12 cellular contexts compared by ENCODE assay signal in the genomic region with DNA sequence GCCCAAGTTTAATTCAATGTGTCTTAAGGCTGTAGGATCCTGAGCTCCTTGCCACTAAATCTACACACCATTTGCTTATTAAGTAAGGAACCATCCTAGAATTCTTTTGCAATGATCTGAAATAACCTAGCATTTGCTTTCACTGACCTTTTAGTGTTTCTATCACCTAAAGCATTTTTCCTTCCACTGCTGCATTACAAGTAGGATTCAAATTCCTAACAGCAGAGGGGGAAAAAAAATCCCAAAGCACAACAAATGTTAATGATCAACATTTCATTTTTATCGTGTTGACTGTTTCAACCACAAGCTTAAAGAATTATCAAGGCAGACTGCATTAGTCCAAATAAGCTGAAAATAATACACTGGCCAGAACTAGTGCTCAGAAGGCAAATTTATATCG.
DNase-seq lines count a peak whose midpoint lies in the region; ATAC-seq, FAIRE-seq and TF ChIP-seq lines count a peak whose summit lies in the region.
"Had no signal": no experiment of that assay in that cellular context is flagged by ENCODE, and none has a peak within 500 bp of the region (broad histone marks: within the 10 kb centered on the region; RNA-seq: fewer than 3 reads in every experiment).

No MANE protein-coding gene starts in this region.

- peak overlapping the region; percentile 38 for H3K27ac ChIP-seq in HepG2 (ENCODE audit: extremely low read length, insufficient read depth, low read length)
- no peak overlapping the region for H3K27ac ChIP-seq in right lobe of liver
- no peak overlapping the region for H3K27ac ChIP-seq in keratinocyte (ENCODE audit: control insufficient read depth, insufficient read depth, low read length)
- H3K27ac ChIP-seq: epithelial cell of prostate, ovary had no signal

- TF ChIP-seq EP300 in HepG2 (IDR thresholded peaks at IDR 0.05; ENCODE audit: low read depth in 2 of 2, low read length in 2 of 2) (no peak), HepG2 (CRISPR knock-in tag; IDR thresholded peaks at IDR 0.05; ENCODE audit: borderline replicate concordance) (no peak)

- CTCF ChIA-PET in HepG2 (lab: Yijun Ruan, JAX; ENCODE audit: low intra/inter-chr PET ratio, low total read pairs), result no interaction called here
- CTCF ChIA-PET in HEK293T (lab: Yijun Ruan, JAX), result interaction anchor here (0.6 kb wide), 2 partner anchors 14 to 304 kb away, joined by 3 to 7 read pairs; no protein-coding TSS in a partner anchor

- H3K36me3 ChIP-seq in HepG2 (replicated peaks in 1 of 2; ENCODE audit: control insufficient read depth in 1 of 2, insufficient read depth in 2 of 2, low read length in 2 of 2) (no peaks in the 10 kb centered on the region), right lobe of liver (no peaks in the 10 kb centered on the region), keratinocyte (ENCODE audit: control insufficient read depth in 2 of 2, extremely low read depth in 1 of 2, insufficient read depth in 2 of 2, low read length in 2 of 2) (no peaks in the 10 kb centered on the region)
- H3K36me3 ChIP-seq: ovary had no signal

- peaks cover 30% of the 10 kb centered on the region for H3K4me1 Mint-ChIP-seq in brain

- H3K4me2 ChIP-seq in HepG2 (ENCODE audit: low read depth, low read length) (no peak overlapping the region), keratinocyte (ENCODE audit: control insufficient read depth, extremely low read depth, insufficient read depth, low read depth, low read length) (no peak overlapping the region)

- WGBS in HepG2 (ENCODE audit: low lambda C conversion rate), result 32% methylated on average over 2 of the region's 2 CpGs
- WGBS in right lobe of liver (ENCODE audit: insufficient coverage, low coverage, low lambda C conversion rate, missing lambda C conversion rate), result 50% methylated on average over 2 of the region's 2 CpGs

- dilution Hi-C loops in keratinocyte (cut with MboI; ENCODE audit: extremely low pct_ligation_motif_present, low sequenced_read_pairs), result no loop called here

- H3K9me3 ChIP-seq in HepG2 (ENCODE audit: low read length), result no peaks in the 10 kb centered on the region
- H3K9me3 ChIP-seq in right lobe of liver, result no peaks in the 10 kb centered on the region
- no peaks in the 10 kb centered on the region for H3K9me3 ChIP-seq in keratinocyte (ENCODE audit: control insufficient read depth, low read depth, low read length)
- H3K9me3 ChIP-seq: ovary had no signal

- H3K4me3 ChIP-seq in HepG2 (replicated peaks in 1 of 3; ENCODE audit: insufficient read depth in 1 of 3, low read depth in 2 of 3, low read length in 3 of 3) (no peak overlapping the region), right lobe of liver (no peak overlapping the region), keratinocyte (ENCODE audit: control insufficient read depth in 2 of 3, extremely low read depth in 1 of 3, insufficient read depth in 2 of 3, low read depth in 1 of 3, low read length in 3 of 3) (no peak overlapping the region)
- H3K4me3 ChIP-seq: ovary had no signal

- peak overlapping the region in 3 of 5 experiments; percentile 73 to 89 (median 77) for H3K27ac Mint-ChIP-seq in brain

- H3K4me1 ChIP-seq in HepG2 (ENCODE audit: insufficient read depth, low read length) (peaks cover 51% of the 10 kb centered on the region), right lobe of liver (peaks cover 0 to 12% (median 0%) of the 10 kb centered on the region in 4 donors), keratinocyte (ENCODE audit: control insufficient read depth, extremely low read depth, insufficient read depth, low read length) (peaks cover 8% of the 10 kb centered on the region)

- H4K20me1 ChIP-seq in HepG2 (ENCODE audit: insufficient read depth, low read length), result no peaks in the 10 kb centered on the region
- H4K20me1 ChIP-seq in keratinocyte (ENCODE audit: control insufficient read depth, extremely low read depth, insufficient read depth, low read length), result no peaks in the 10 kb centered on the region

- TF ChIP-seq CTCF in HepG2 (CRISPR knock-in tag; IDR thresholded peaks at IDR 0.05) (0 out of 2 replicates have a peak, but pooled peaks have one; percentile 29), right lobe of liver (IDR thresholded peaks at IDR 0.05) (peak in 2 of 4 donors; percentile 13 to 25), brain (conservative IDR thresholded peaks at IDR 0.05) (peak in 1 of 2 experiments; percentile 43), keratinocyte (optimal IDR thresholded peaks at IDR 0.05 in 1 of 3, IDR thresholded peaks at IDR 0.05 in 1 of 3, conservative IDR thresholded peaks at IDR 0.05 in 1 of 3; ENCODE audit: extremely low read depth in 1 of 3, insufficient read depth in 2 of 3, low read length in 3 of 3) (no peak)

- intact Hi-C loops in HepG2 (cut with micrococcal nuclease; ENCODE audit: unreplicated experiment) (no loop called here), right lobe of liver (cut with DNase I) (no loop called here)

- H3K9ac ChIP-seq in HepG2 (ENCODE audit: insufficient read depth, low read depth, low read length), result no peak overlapping the region
- no peak overlapping the region for H3K9ac ChIP-seq in keratinocyte (ENCODE audit: control insufficient read depth, extremely low read depth, insufficient read depth, low read length)

- no peaks in the 10 kb centered on the region for H3K79me2 ChIP-seq in HepG2 (ENCODE audit: insufficient read depth, low read length)
- no peaks in the 10 kb centered on the region for H3K79me2 ChIP-seq in keratinocyte (ENCODE audit: control insufficient read depth, insufficient read depth, low read length)

- H2AFZ ChIP-seq in HepG2 (ENCODE audit: low read length), result no peak overlapping the region
- no peak overlapping the region for H2AFZ ChIP-seq in keratinocyte (ENCODE audit: control insufficient read depth, low read length)

- peak; percentile 49 for ATAC-seq in HepG2
- no peak for ATAC-seq in right lobe of liver
- no peak for ATAC-seq in GM18517 (IDR thresholded peaks at IDR 0.05; ENCODE audit: unreplicated experiment)

- FAIRE-seq in HepG2 (lab: Jason Lieb, UNC) (peak; percentile 8), keratinocyte (lab: Jason Lieb, UNC) (peak; percentile 26)

- TF ChIP-seq RAD21 in HepG2 (CRISPR knock-in tag; IDR thresholded peaks at IDR 0.05), result no peak

- H3K9me3 Mint-ChIP-seq in brain, result peaks cover 0 to 17% (median 6%) of the 10 kb centered on the region in 5 experiments

- H3K27me3 ChIP-seq in HepG2 (ENCODE audit: control insufficient read depth in 1 of 2, insufficient read depth in 2 of 2, low read length in 2 of 2), result no peaks in the 10 kb centered on the region
- H3K27me3 ChIP-seq in right lobe of liver, result no peaks in the 10 kb centered on the region
- no peaks in the 10 kb centered on the region for H3K27me3 ChIP-seq in keratinocyte (ENCODE audit: control insufficient read depth, extremely low read depth, insufficient read depth, low read length)
- H3K27me3 ChIP-seq: ovary had no signal

- POLR2A ChIA-PET in HepG2 (lab: Yijun Ruan, JAX), result no interaction called here
- POLR2A ChIA-PET in HEK293T (lab: Yijun Ruan, JAX), result interaction anchor here (0.6 to 1.1 kb wide), 2 partner anchors 9 to 66 kb away, joined by 3 read pairs; no protein-coding TSS in a partner anchor

- DNase-seq in HepG2 (ENCODE audit: low spot score) (peak; percentile 49), right lobe of liver (no peak), keratinocyte (ENCODE audit: low read depth, low spot score) (no peak), HEK293T (ENCODE audit: extremely low spot score) (no peak), ureter (ENCODE audit: low spot score) (no peak)
- DNase-seq in activated CD4-positive, alpha-beta T cell treated with anti-CD3 and anti-CD28 coated beads for 48 hours, result no peak
- DNase-seq: activated naive CD4-positive, alpha-beta T cell treated with anti-CD3 and anti-CD28 coated beads, Interleukin-2, amount 50 U/mL, for 16 hours; DMS79; ovary had no signal

- no peaks in the 10 kb centered on the region for H3K9me1 ChIP-seq in keratinocyte (ENCODE audit: control insufficient read depth, extremely low read depth, insufficient read depth, low read length)

- BruUV-seq in HepG2 (replicated peaks; lab: Mats Ljungman, UMichigan), result no TSS peak

- TF ChIP-seq POLR2A in HepG2 (IDR thresholded peaks at IDR 0.05; ENCODE audit: insufficient read depth in 1 of 2, low read depth in 2 of 2, low read length in 2 of 2) (no peak), right lobe of liver (IDR thresholded peaks at IDR 0.05) (no peak)

- in situ Hi-C loops in HepG2 (cut with HindIII; ENCODE audit: extremely low pct_ligation_motif_present, low pct_unique_long_range_greater_than_20kb), result no loop called here

- H3K36me3 Mint-ChIP-seq in brain, result peaks cover 21% of the 10 kb centered on the region

- H3K4me3 Mint-ChIP-seq in brain, result no peak overlapping the region

- peaks cover 3% of the 10 kb centered on the region for H3K27me3 Mint-ChIP-seq in brain

TF ChIP-seq in HepG2, 621 proteins besides CTCF, POLR2A, EP300 and RAD21 (continues in another document):
- TF ChIP-seq, protein P1, sequence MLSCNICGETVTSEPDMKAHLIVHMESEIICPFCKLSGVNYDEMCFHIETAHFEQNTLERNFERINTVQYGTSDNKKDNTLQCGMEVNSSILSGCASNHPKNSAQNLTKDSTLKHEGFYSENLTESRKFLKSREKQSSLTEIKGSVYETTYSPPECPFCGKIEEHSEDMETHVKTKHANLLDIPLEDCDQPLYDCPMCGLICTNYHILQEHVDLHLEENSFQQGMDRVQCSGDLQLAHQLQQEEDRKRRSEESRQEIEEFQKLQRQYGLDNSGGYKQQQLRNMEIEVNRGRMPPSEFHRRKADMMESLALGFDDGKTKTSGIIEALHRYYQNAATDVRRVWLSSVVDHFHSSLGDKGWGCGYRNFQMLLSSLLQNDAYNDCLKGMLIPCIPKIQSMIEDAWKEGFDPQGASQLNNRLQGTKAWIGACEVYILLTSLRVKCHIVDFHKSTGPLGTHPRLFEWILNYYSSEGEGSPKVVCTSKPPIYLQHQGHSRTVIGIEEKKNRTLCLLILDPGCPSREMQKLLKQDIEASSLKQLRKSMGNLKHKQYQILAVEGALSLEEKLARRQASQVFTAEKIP (CRISPR knock-in tag; IDR thresholded peaks at IDR 0.05; ENCODE audit: borderline replicate concordance), result no peak
- 0 out of 2 replicates have a peak, but pooled peaks have one; percentile 18 for TF ChIP-seq STAG1 (CRISPR knock-in tag; IDR thresholded peaks at IDR 0.05)

TF ChIP-seq in HEK293T, 16 proteins besides CTCF, POLR2A, EP300 and RAD21:
- TF ChIP-seq FOXK2 (IDR thresholded peaks at IDR 0.05) (no peak), SUZ12 (IDR thresholded peaks at IDR 0.05) (no peak), ARNT (IDR thresholded peaks at IDR 0.05) (no peak), HDGF (IDR thresholded peaks at IDR 0.05; ENCODE audit: borderline replicate concordance) (no peak), SP1 (IDR thresholded peaks at IDR 0.05) (no peak), LEF1 (IDR thresholded peaks at IDR 0.05; ENCODE audit: borderline replicate concordance) (no peak), BHLHE40 (IDR thresholded peaks at IDR 0.05; ENCODE audit: borderline replicate concordance) (no peak)
